ENCODE assay signal across 17 cellular contexts in genomic region chr12:98820005-98820404, GRCh38.
"Had no signal": no experiment of that assay in that cellular context is flagged by ENCODE, and none has a peak within 500 bp of the region (broad histone marks: within the 10 kb centered on the region; RNA-seq: fewer than 3 reads in every experiment).

No MANE protein-coding gene starts in this region.

- H3K36me3 ChIP-seq: colonic mucosa, suprapubic skin, upper lobe of left lung had no signal

- H3K9me3 ChIP-seq: colonic mucosa, mucosa of descending colon, psoas muscle, suprapubic skin, upper lobe of left lung had no signal

- H3K27me3 ChIP-seq: colonic mucosa, suprapubic skin, upper lobe of left lung had no signal

- DNase-seq: activated CD4-positive, alpha-beta T cell treated with anti-CD3 and anti-CD28 coated beads, Interleukin-2, amount 50 U/mL, for 4 hours; activated effector memory CD4-positive, alpha-beta T cell treated with Interleukin-2 at 50 U/mL for 16 hours; activated T-cell treated with anti-CD3 and anti-CD28 coated beads, Interleukin-2, amount 50 U/mL, for 1 hour; amygdala; colonic mucosa; effector CD8-positive, alpha-beta T cell; left cardiac atrium; mucosa of descending colon; psoas muscle; stimulated activated CD4-positive, alpha-beta T cell treated with anti-CD3 and anti-CD28 coated beads, Interleukin-2, amount 100 ng/mL, for 24 hours; stimulated activated naive B cell treated with anti-CD40 and anti-IgM and Interleukin-4, amounts not matched to agents 10 μg/mL and 1 μg/mL and 100 μg/mL, for 72 hours; upper lobe of left lung had no signal

- H3K4me3 ChIP-seq: colonic mucosa, mucosa of descending colon, psoas muscle, suprapubic skin, upper lobe of left lung had no signal

- H3K4me1 ChIP-seq: colonic mucosa, suprapubic skin, upper lobe of left lung had no signal

- H3K27ac ChIP-seq: colonic mucosa, psoas muscle, suprapubic skin, upper lobe of left lung had no signal

- ATAC-seq: activated CD4-positive, CD25-positive, alpha-beta regulatory T cell treated with anti-CD3 and anti-CD28 coated beads, Interleukin-2, amount 50 U/mL, for 24 hours; activated naive CD4-positive, alpha-beta T cell treated with anti-CD3 and anti-CD28 coated beads, Interleukin-2, amount 50 U/mL, for 72 hours; left cardiac atrium; mucosa of descending colon; natural killer cell treated with Interleukin-12 subunit alpha and Interleukin-12 subunit beta and Interleukin-15 and Interleukin-18, amount 100 ng/mL, for 72 hours; psoas muscle; sciatic nerve; stimulated activated naive B cell treated with anti-CD40 and anti-IgM and Interleukin-4, amounts not matched to agents 10 μg/mL and 1 μg/mL and 100 μg/mL, for 72 hours had no signal
